In the genomic region with DNA sequence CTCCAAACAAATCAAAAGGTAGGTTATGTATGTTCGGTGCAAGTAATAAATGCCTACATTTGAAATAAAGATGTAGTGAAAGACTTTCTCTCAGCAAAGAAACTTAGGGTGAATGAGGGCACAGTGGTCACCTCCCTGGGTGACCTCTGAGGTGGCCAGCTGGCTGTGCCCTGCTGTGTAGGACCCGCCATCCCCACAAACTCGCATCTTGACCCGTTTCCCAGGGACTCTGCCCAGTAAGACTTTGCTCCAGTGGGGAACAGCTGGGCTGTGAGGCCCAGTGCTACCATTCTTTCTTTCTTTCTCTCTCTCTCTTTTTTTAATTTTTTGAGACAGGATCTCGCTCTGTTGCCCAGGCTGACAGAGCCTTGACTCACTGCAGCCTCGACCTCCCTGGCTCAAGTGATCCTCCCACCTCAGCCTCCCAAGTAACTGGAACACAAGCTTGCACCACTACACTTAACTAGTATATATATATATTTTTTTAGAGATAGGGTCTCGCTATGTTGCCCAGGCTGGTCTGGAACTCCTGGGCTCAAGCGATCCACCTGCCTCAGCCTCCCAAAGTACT, we compare ENCODE assay signal across 1 cellular context.
TF ChIP-seq lines count a peak whose summit lies in the region.

No MANE protein-coding gene starts in this region.

TF ChIP-seq in HepG2, 621 proteins besides CTCF, POLR2A, EP300 and RAD21 (continued from another document):
- TF ChIP-seq ZNF280B (CRISPR knock-in tag; IDR thresholded peaks at IDR 0.05; ENCODE audit: borderline replicate concordance) = no peak
